ENCODE assay signal across 1 cellular context in genomic region chr12:57238854-57239554, GRCh38.
A peak's percentile ranks its signal among the peaks of the same experiment; 100 is the strongest.
TF ChIP-seq lines count a peak whose summit lies in the region.

No MANE protein-coding gene starts in this region.

TF ChIP-seq in HepG2, 621 proteins besides CTCF, POLR2A, EP300 and RAD21 (continued from another document and continues in another):
- TF ChIP-seq ZNF382 (CRISPR knock-in tag; IDR thresholded peaks at IDR 0.05; ENCODE audit: borderline replicate concordance): no peak
- TF ChIP-seq ZBTB34 (CRISPR knock-in tag; IDR thresholded peaks at IDR 0.05): no peak
- TF ChIP-seq ZNF224 (CRISPR knock-in tag; IDR thresholded peaks at IDR 0.05): no peak
- 0 out of 2 replicates have a peak, but pooled peaks have one; percentile 40 for TF ChIP-seq CHCHD3 (CRISPR knock-in tag; IDR thresholded peaks at IDR 0.05)
- peak; percentile 91 for TF ChIP-seq ZBTB33 (CRISPR knock-in tag; IDR thresholded peaks at IDR 0.05)
- 0 out of 2 replicates have a peak, but pooled peaks have one; percentile 1 for TF ChIP-seq KLF12 (CRISPR knock-in tag; IDR thresholded peaks at IDR 0.05; ENCODE audit: borderline replicate concordance)
- no peak for TF ChIP-seq TEAD2 (CRISPR knock-in tag; IDR thresholded peaks at IDR 0.05)
- TF ChIP-seq ZMAT5 (CRISPR knock-in tag; IDR thresholded peaks at IDR 0.05; ENCODE audit: borderline replicate concordance, low read depth): no peak
- no peak for TF ChIP-seq BCLAF1 (IDR thresholded peaks at IDR 0.05)
- 0 out of 2 replicates have a peak, but pooled peaks have one; percentile 27 for TF ChIP-seq ZMYM2 (CRISPR knock-in tag; IDR thresholded peaks at IDR 0.05)
- peak; percentile 55; the same call in 1 of the 2 replicates for TF ChIP-seq ZNF556 (CRISPR knock-in tag; IDR thresholded peaks at IDR 0.05; ENCODE audit: borderline replicate concordance)
- TF ChIP-seq SIX4 (CRISPR knock-in tag; IDR thresholded peaks at IDR 0.05): no peak
- no peak; the same call in 1 of the 2 replicates for TF ChIP-seq HCFC1 (IDR thresholded peaks at IDR 0.05; ENCODE audit: low read depth, low read length)
- no peak for TF ChIP-seq AKAP8 (CRISPR knock-in tag; IDR thresholded peaks at IDR 0.05)
- TF ChIP-seq ZNF354B (CRISPR knock-in tag; IDR thresholded peaks at IDR 0.05): no peak
- peak; percentile 64 for TF ChIP-seq SAP130 (CRISPR knock-in tag; IDR thresholded peaks at IDR 0.05; ENCODE audit: low read depth)
- peak; percentile 38 for TF ChIP-seq BCL6 (CRISPR knock-in tag; IDR thresholded peaks at IDR 0.05)
- peak; percentile 33; the same call in 1 of the 2 replicates for TF ChIP-seq FOXK1 (CRISPR knock-in tag; IDR thresholded peaks at IDR 0.05; ENCODE audit: borderline replicate concordance, low read depth)
- no peak for TF ChIP-seq MLXIP (CRISPR knock-in tag; IDR thresholded peaks at IDR 0.05; ENCODE audit: borderline replicate concordance)
- TF ChIP-seq TRAFD1 (CRISPR knock-in tag; IDR thresholded peaks at IDR 0.05; ENCODE audit: borderline replicate concordance): no peak
- TF ChIP-seq TOPORS (CRISPR knock-in tag; IDR thresholded peaks at IDR 0.05): peak; percentile 75; the same call in 1 of the 2 replicates
- TF ChIP-seq BCL3 (CRISPR knock-in tag; IDR thresholded peaks at IDR 0.05): peak; percentile 55; the same call in 1 of the 2 replicates
- TF ChIP-seq NPAS2 (CRISPR knock-in tag; IDR thresholded peaks at IDR 0.05; ENCODE audit: borderline replicate concordance): no peak
- no peak for TF ChIP-seq TMF1 (CRISPR knock-in tag; IDR thresholded peaks at IDR 0.05; ENCODE audit: low read depth)
- no peak for TF ChIP-seq CREB3 (CRISPR knock-in tag; IDR thresholded peaks at IDR 0.05)
- peak; percentile 91 for TF ChIP-seq ZNF142 (CRISPR knock-in tag; IDR thresholded peaks at IDR 0.05)
- TF ChIP-seq SP140L (CRISPR knock-in tag; IDR thresholded peaks at IDR 0.05; ENCODE audit: borderline replicate concordance): no peak
- no peak for TF ChIP-seq ARNTL (CRISPR knock-in tag; IDR thresholded peaks at IDR 0.05)
- TF ChIP-seq PAWR (CRISPR knock-in tag; IDR thresholded peaks at IDR 0.05; ENCODE audit: borderline replicate concordance): no peak
- TF ChIP-seq TGIF2 (CRISPR knock-in tag; IDR thresholded peaks at IDR 0.05): no peak
- TF ChIP-seq TFE3 (CRISPR knock-in tag; IDR thresholded peaks at IDR 0.05): no peak
- no peak for TF ChIP-seq RAD51 (IDR thresholded peaks at IDR 0.05; ENCODE audit: borderline replicate concordance)
- TF ChIP-seq ZNF740 (CRISPR knock-in tag; IDR thresholded peaks at IDR 0.05): no peak
- no peak for TF ChIP-seq SYNCRIP (IDR thresholded peaks at IDR 0.05; ENCODE audit: insufficient read depth, low read depth, low read length)
- no peak for TF ChIP-seq SMAD1 (CRISPR knock-in tag; IDR thresholded peaks at IDR 0.05; ENCODE audit: borderline replicate concordance, low read depth)
- TF ChIP-seq ZNF44 (CRISPR knock-in tag; IDR thresholded peaks at IDR 0.05): peak; percentile 83; the same call in 1 of the 2 replicates
